In the genomic region with DNA sequence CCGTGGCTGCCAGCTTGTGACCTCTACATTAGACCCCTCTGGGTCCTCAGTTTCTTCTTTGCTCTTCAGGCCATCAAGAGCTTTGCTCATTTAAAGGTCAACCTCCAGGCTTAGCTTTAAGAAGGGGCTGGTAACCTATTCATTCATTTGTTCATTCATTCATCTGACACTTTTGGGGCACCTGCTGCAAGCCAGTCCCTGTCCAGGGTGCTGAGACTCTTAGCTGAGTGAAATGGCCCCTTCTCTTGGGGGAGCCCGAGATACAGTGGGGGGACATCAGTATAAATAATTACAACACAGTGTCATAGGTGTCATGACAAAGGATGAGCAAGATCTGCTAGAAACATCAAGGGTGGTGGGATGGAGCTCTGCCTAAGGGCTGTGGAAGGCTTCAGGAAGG, we compare ENCODE assay signal across 19 cellular contexts. TPM values are rescaled to one million over a fixed set of nuclear protein-coding genes. Genes with fewer than 3 reads are reported as not detected.
DNase-seq lines count a peak whose midpoint lies in the region; ATAC-seq and TF ChIP-seq lines count a peak whose summit lies in the region.
"Had no signal": no experiment of that assay in that cellular context is flagged by ENCODE, and none has a peak within 500 bp of the region (broad histone marks: within the 10 kb centered on the region; RNA-seq: fewer than 3 reads in every experiment).

No MANE protein-coding gene starts in this region.

- DNase-seq in GM13976 (ENCODE audit: low spot score) (peak; percentile 5), astrocyte of the hippocampus (ENCODE audit: low read depth, low spot score) (peak; percentile 13), myocyte (ENCODE audit: low read depth) (peak; percentile 11), osteocyte (ENCODE audit: extremely low spot score, unreplicated experiment) (no peak)
- DNase-seq in activated CD8-positive, alpha-beta T cell treated with anti-CD3 and anti-CD28 coated beads for 36 hours, result no peak
- DNase-seq: Caco-2; DMS153; HFFc6; MV-4-11; NCI-H1417 treated with DMSO at 0.1 percent for 48 hours; NCI-H1930; NCI-H446; NCI-H69; NK-92 treated with Interleukin-12 subunit alpha and Interleukin-12 subunit beta, amount 100 ng/mL, for 24 hours; RPMI8226; SIG-M5; SW 1271 had no signal

- H3K36me3 Mint-ChIP-seq in osteocyte (ENCODE audit: unreplicated experiment), result no peaks in the 10 kb centered on the region
- no peaks in the 10 kb centered on the region for H3K36me3 Mint-ChIP-seq in activated CD8-positive, alpha-beta T cell treated with anti-CD3 and anti-CD28 coated beads for 36 hours (ENCODE audit: low read depth)

- intact Hi-C loops in activated CD8-positive, alpha-beta T cell treated with anti-CD3 and anti-CD28 coated beads for 36 hours (cut with micrococcal nuclease), result no loop called here

- POLR2A ChIA-PET in HEK293 (lab: Yijun Ruan, JAX), result no interaction called here
- POLR2A ChIA-PET in activated CD8-positive, alpha-beta T cell treated with anti-CD3 and anti-CD28 coated beads for 36 hours (lab: Charles Lee), result interaction anchor here (0.6 to 1.2 kb wide), 2 partner anchors 11 to 12 kb away, joined by 3 to 4 read pairs; a partner anchor contains a TSS

- no peak for ATAC-seq in GM21576 (IDR thresholded peaks at IDR 0.05; ENCODE audit: unreplicated experiment)
- no peak for ATAC-seq in activated CD8-positive, alpha-beta T cell treated with anti-CD3 and anti-CD28 coated beads for 36 hours

- no peaks in the 10 kb centered on the region for H3K9me3 Mint-ChIP-seq in osteocyte (ENCODE audit: unreplicated experiment)
- no peaks in the 10 kb centered on the region for H3K9me3 Mint-ChIP-seq in activated CD8-positive, alpha-beta T cell treated with anti-CD3 and anti-CD28 coated beads for 36 hours
- H3K9me3 Mint-ChIP-seq: HFFc6 had no signal

- no peak overlapping the region for H3K27ac ChIP-seq in HEK293 (ENCODE audit: extremely low read depth, low read depth, low read length)

- no peaks in the 10 kb centered on the region for H3K4me1 Mint-ChIP-seq in osteocyte (ENCODE audit: unreplicated experiment)
- no peaks in the 10 kb centered on the region for H3K4me1 Mint-ChIP-seq in activated CD8-positive, alpha-beta T cell treated with anti-CD3 and anti-CD28 coated beads for 36 hours (ENCODE audit: low read depth)

- in situ Hi-C loops in GM13976 (cut with MboI; ENCODE audit: low sequenced_read_pairs, unreplicated experiment), result no loop called here

- CTCF ChIA-PET in HEK293 (lab: Yijun Ruan, JAX), result interaction anchor here (0.5 to 1.4 kb wide), 2 partner anchors 33 to 103 kb away, joined by 4 read pairs; no protein-coding TSS in a partner anchor
- CTCF ChIA-PET in activated CD8-positive, alpha-beta T cell treated with anti-CD3 and anti-CD28 coated beads for 36 hours (lab: Charles Lee), result interaction anchor here (0.6 to 1.2 kb wide), 2 partner anchors 10 to 96 kb away, joined by 3 read pairs; a partner anchor contains a TSS

- H3K4me1 ChIP-seq in HEK293 (ENCODE audit: control insufficient read depth, insufficient read depth, low read length), result no peaks in the 10 kb centered on the region
- H3K4me1 ChIP-seq: Caco-2 had no signal

- H3K9me3 ChIP-seq in HEK293 (ENCODE audit: control insufficient read depth, insufficient read depth, low read depth, low read length), result no peaks in the 10 kb centered on the region
- H3K9me3 ChIP-seq: Caco-2 had no signal

- no peaks in the 10 kb centered on the region for H3K36me3 ChIP-seq in HEK293 (ENCODE audit: control insufficient read depth in 2 of 2, insufficient read depth in 1 of 2, low read length in 2 of 2)

- no peak for TF ChIP-seq CTCF in GM13976 (IDR thresholded peaks at IDR 0.05; ENCODE audit: borderline replicate concordance, control extremely low read depth, extremely low read depth, insufficient read depth, missing control alignments)
- TF ChIP-seq CTCF in HEK293 (tag by site-specific recombination; IDR thresholded peaks at IDR 0.05), result no peak
- TF ChIP-seq CTCF in osteocyte (IDR thresholded peaks at IDR 0.05), result no peak
- no peak for TF ChIP-seq CTCF in activated CD8-positive, alpha-beta T cell treated with anti-CD3 and anti-CD28 coated beads for 36 hours (IDR thresholded peaks at IDR 0.05)

- no peak overlapping the region for H3K27ac Mint-ChIP-seq in osteocyte (ENCODE audit: unreplicated experiment)
- no peak overlapping the region for H3K27ac Mint-ChIP-seq in activated CD8-positive, alpha-beta T cell treated with anti-CD3 and anti-CD28 coated beads for 36 hours
- H3K27ac Mint-ChIP-seq: HFFc6 had no signal

- H3K4me3 ChIP-seq in HEK293 (ENCODE audit: low read depth, low read length), result no peak overlapping the region

- H3K4me3 Mint-ChIP-seq in osteocyte (ENCODE audit: unreplicated experiment), result no peak overlapping the region
- no peak overlapping the region for H3K4me3 Mint-ChIP-seq in activated CD8-positive, alpha-beta T cell treated with anti-CD3 and anti-CD28 coated beads for 36 hours
- H3K4me3 Mint-ChIP-seq: HFFc6 had no signal

- H3K27me3 Mint-ChIP-seq in osteocyte (ENCODE audit: unreplicated experiment), result peaks cover 40% of the 10 kb centered on the region
- peaks cover 7% of the 10 kb centered on the region for H3K27me3 Mint-ChIP-seq in activated CD8-positive, alpha-beta T cell treated with anti-CD3 and anti-CD28 coated beads for 36 hours

TF ChIP-seq in HEK293, 187 proteins besides CTCF, POLR2A, EP300 and RAD21:
- TF ChIP-seq, protein P1, sequence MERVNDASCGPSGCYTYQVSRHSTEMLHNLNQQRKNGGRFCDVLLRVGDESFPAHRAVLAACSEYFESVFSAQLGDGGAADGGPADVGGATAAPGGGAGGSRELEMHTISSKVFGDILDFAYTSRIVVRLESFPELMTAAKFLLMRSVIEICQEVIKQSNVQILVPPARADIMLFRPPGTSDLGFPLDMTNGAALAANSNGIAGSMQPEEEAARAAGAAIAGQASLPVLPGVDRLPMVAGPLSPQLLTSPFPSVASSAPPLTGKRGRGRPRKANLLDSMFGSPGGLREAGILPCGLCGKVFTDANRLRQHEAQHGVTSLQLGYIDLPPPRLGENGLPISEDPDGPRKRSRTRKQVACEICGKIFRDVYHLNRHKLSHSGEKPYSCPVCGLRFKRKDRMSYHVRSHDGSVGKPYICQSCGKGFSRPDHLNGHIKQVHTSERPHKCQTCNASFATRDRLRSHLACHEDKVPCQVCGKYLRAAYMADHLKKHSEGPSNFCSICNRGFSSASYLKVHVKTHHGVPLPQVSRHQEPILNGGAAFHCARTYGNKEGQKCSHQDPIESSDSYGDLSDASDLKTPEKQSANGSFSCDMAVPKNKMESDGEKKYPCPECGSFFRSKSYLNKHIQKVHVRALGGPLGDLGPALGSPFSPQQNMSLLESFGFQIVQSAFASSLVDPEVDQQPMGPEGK (tag by site-specific recombination; IDR thresholded peaks at IDR 0.05), result no peak
- TF ChIP-seq, protein P2, sequence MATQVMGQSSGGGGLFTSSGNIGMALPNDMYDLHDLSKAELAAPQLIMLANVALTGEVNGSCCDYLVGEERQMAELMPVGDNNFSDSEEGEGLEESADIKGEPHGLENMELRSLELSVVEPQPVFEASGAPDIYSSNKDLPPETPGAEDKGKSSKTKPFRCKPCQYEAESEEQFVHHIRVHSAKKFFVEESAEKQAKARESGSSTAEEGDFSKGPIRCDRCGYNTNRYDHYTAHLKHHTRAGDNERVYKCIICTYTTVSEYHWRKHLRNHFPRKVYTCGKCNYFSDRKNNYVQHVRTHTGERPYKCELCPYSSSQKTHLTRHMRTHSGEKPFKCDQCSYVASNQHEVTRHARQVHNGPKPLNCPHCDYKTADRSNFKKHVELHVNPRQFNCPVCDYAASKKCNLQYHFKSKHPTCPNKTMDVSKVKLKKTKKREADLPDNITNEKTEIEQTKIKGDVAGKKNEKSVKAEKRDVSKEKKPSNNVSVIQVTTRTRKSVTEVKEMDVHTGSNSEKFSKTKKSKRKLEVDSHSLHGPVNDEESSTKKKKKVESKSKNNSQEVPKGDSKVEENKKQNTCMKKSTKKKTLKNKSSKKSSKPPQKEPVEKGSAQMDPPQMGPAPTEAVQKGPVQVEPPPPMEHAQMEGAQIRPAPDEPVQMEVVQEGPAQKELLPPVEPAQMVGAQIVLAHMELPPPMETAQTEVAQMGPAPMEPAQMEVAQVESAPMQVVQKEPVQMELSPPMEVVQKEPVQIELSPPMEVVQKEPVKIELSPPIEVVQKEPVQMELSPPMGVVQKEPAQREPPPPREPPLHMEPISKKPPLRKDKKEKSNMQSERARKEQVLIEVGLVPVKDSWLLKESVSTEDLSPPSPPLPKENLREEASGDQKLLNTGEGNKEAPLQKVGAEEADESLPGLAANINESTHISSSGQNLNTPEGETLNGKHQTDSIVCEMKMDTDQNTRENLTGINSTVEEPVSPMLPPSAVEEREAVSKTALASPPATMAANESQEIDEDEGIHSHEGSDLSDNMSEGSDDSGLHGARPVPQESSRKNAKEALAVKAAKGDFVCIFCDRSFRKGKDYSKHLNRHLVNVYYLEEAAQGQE (tag by site-specific recombination; IDR thresholded peaks at IDR 0.05), result peak; percentile 93
- TF ChIP-seq ZNF791 (tag by site-specific recombination; IDR thresholded peaks at IDR 0.05) (no peak), ZNF558 (tag by site-specific recombination; IDR thresholded peaks at IDR 0.05) (no peak), FEZF1 (tag by site-specific recombination; IDR thresholded peaks at IDR 0.05) (no peak)

RNA-seq across cellular contexts. Expression of a gene that starts 10.5 kb away (rescaled TPM):
- total RNA-seq in myocyte, result 23.5 and 29.7 TPM in 2 replicates
- 24.8 TPM for polyA plus RNA-seq in myocyte (2012)
- total RNA-seq in osteocyte, result 14.4 and 16.6 TPM in 2 replicates
- 10 to 100 TPM; 26.7 to 28.2 TPM for total RNA-seq in activated CD8-positive, alpha-beta T cell treated with anti-CD3 and anti-CD28 coated beads for 36 hours

RNA-seq across cellular contexts. Expression of a gene that starts 59.2 kb away (rescaled TPM):
- total RNA-seq in myocyte, result 7.2 and 8.0 TPM in 2 replicates
- polyA plus RNA-seq in myocyte (2012), result 5.1 TPM
- 4.4 and 5.5 TPM in 2 replicates for total RNA-seq in osteocyte
- total RNA-seq in activated CD8-positive, alpha-beta T cell treated with anti-CD3 and anti-CD28 coated beads for 36 hours, result 1 to 10 TPM; 6.0 to 6.7 TPM

Comparison
In these comparisons a context has a peak if more than half of its experiments do, and no peak if none do; other contexts are left out.
1. DNase-seq: peak in GM13976 (single experiment), astrocyte of the hippocampus (single experiment) and myocyte (single experiment); none in osteocyte (single experiment) and activated CD8-positive, alpha-beta T cell treated with anti-CD3 and anti-CD28 coated beads for 36 hours (single experiment).